ENCODE assay signal across 13 cellular contexts in the genomic region with DNA sequence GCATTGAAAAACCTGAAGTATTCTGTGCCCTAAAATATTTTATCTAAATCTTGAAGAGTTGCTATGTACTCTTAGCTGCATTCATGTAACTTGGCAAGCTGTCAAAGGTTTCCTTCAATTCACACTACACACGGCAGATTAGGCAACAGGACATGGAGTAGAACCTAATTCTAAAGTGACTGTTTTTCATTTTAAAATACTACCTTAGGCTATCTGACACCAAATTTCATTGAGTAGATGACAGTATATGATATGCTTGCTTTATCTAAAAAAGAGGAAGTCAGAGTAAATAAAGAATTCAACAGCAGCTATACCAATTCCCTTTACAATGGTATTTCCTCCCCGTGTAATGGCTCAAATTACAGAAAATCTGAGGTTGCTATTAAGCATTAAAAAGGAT. TPM values are rescaled to one million over a fixed set of nuclear protein-coding genes. Genes with fewer than 3 reads are reported as not detected.
DNase-seq lines count a peak whose midpoint lies in the region; ATAC-seq, FAIRE-seq and TF ChIP-seq lines count a peak whose summit lies in the region.
"Had no signal": no experiment of that assay in that cellular context is flagged by ENCODE, and none has a peak within 500 bp of the region (broad histone marks: within the 10 kb centered on the region; RNA-seq: fewer than 3 reads in every experiment).

No MANE protein-coding gene starts in this region.

- H3K4me3 Mint-ChIP-seq in osteocyte (ENCODE audit: unreplicated experiment): no peak overlapping the region
- no peak overlapping the region for H3K4me3 Mint-ChIP-seq in stimulated activated naive CD8-positive, alpha-beta T cell treated with anti-CD3 and anti-CD28 coated beads, Interleukin-15, amount 100 ng/mL, for 72 hours
- H3K4me3 Mint-ChIP-seq: natural killer cell; T-helper 2 cell treated with Interferon-gamma antibody and Interleukin-4, amounts not matched to agents 5 μg/mL and 100 μg/mL, for 36 hours had no signal

- CTCF ChIA-PET in HEK293 (lab: Yijun Ruan, JAX) (interaction anchor here (0.8 to 2.1 kb wide), 5 partner anchors 9 to 107 kb away, joined by 3 to 10 read pairs (median 3); partner anchors contain the start of gene SPR), endothelial cell of umbilical vein (lab: Charles Lee) (interaction anchor here (1.0 to 2.4 kb wide), 9 partner anchors 8 to 81 kb away, joined by 3 to 16 read pairs (median 5); no protein-coding TSS in a partner anchor)

- no peak overlapping the region for H3K9ac ChIP-seq in endothelial cell of umbilical vein (replicated peaks; ENCODE audit: extremely low read depth, insufficient read depth, low read length)

- no peaks in the 10 kb centered on the region for H3K27me3 ChIP-seq in endothelial cell of umbilical vein (ENCODE audit: control insufficient read depth in 2 of 2, insufficient read depth in 2 of 2, low read length in 2 of 2)

- H3K9me1 ChIP-seq in endothelial cell of umbilical vein (replicated peaks; ENCODE audit: control insufficient read depth, extremely low read depth, insufficient read depth, low read length): no peaks in the 10 kb centered on the region

- intact Hi-C loops in endothelial cell of umbilical vein (cut with micrococcal nuclease): loop anchor here (2.0 kb wide), 1 partner anchor 44 kb away; no protein-coding TSS in a partner anchor

- no peaks in the 10 kb centered on the region for H3K36me3 ChIP-seq in HEK293 (ENCODE audit: control insufficient read depth in 2 of 2, insufficient read depth in 1 of 2, low read length in 2 of 2)
- no peaks in the 10 kb centered on the region for H3K36me3 ChIP-seq in endothelial cell of umbilical vein (ENCODE audit: control insufficient read depth in 2 of 2, extremely low read depth in 1 of 2, insufficient read depth in 2 of 2, low read length in 2 of 2)

- TF ChIP-seq POLR2A in endothelial cell of umbilical vein (IDR thresholded peaks at IDR 0.05; ENCODE audit: low read depth, low read length): no peak

- no peak for ATAC-seq in HG03108 (IDR thresholded peaks at IDR 0.05; ENCODE audit: unreplicated experiment)
- ATAC-seq in stimulated activated naive CD8-positive, alpha-beta T cell treated with anti-CD3 and anti-CD28 coated beads, Interleukin-15, amount 100 ng/mL, for 72 hours: no peak
- ATAC-seq: natural killer cell had no signal

- FAIRE-seq in endothelial cell of umbilical vein (lab: Jason Lieb, UNC): peak; percentile 62

- H3K4me1 ChIP-seq in HEK293 (ENCODE audit: control insufficient read depth, insufficient read depth, low read length) (peaks cover 13% of the 10 kb centered on the region), endothelial cell of umbilical vein (ENCODE audit: control insufficient read depth, extremely low read depth, insufficient read depth, low read length) (peaks cover 38% of the 10 kb centered on the region)

- H3K4me1 Mint-ChIP-seq in osteocyte (ENCODE audit: unreplicated experiment): peaks cover 17% of the 10 kb centered on the region
- H3K4me1 Mint-ChIP-seq in stimulated activated naive CD8-positive, alpha-beta T cell treated with anti-CD3 and anti-CD28 coated beads, Interleukin-15, amount 100 ng/mL, for 72 hours: no peaks in the 10 kb centered on the region
- H3K4me1 Mint-ChIP-seq: natural killer cell had no signal

- no peaks in the 10 kb centered on the region for H3K9me3 ChIP-seq in HEK293 (ENCODE audit: control insufficient read depth, insufficient read depth, low read depth, low read length)
- H3K9me3 ChIP-seq in endothelial cell of umbilical vein (replicated peaks; ENCODE audit: control insufficient read depth, insufficient read depth, low read length): no peaks in the 10 kb centered on the region

- H3K79me2 ChIP-seq in endothelial cell of umbilical vein (ENCODE audit: control insufficient read depth, insufficient read depth, low read length): no peaks in the 10 kb centered on the region

- BruUV-seq in endothelial cell of umbilical vein (replicated peaks; lab: Mats Ljungman, UMichigan): no TSS peak

- POLR2A ChIA-PET in HEK293 (lab: Yijun Ruan, JAX) (no interaction called here), endothelial cell of umbilical vein (lab: Charles Lee) (no interaction called here)

- no peaks in the 10 kb centered on the region for H3K27me3 Mint-ChIP-seq in osteocyte (ENCODE audit: unreplicated experiment)
- H3K27me3 Mint-ChIP-seq in stimulated activated naive CD8-positive, alpha-beta T cell treated with anti-CD3 and anti-CD28 coated beads, Interleukin-15, amount 100 ng/mL, for 72 hours: no peaks in the 10 kb centered on the region

- peak; percentile 14 for DNase-seq in NCI-H446 treated with DMSO at 0.1 percent for 48 hours (lab: John Stamatoyannopoulos, UW)
- peak; percentile 84 for DNase-seq in endothelial cell of umbilical vein (ENCODE audit: low read depth, low spot score)
- no peak for DNase-seq in osteocyte (ENCODE audit: extremely low spot score, unreplicated experiment)
- DNase-seq in NCI-H510A (lab: John Stamatoyannopoulos, UW): no peak
- DNase-seq in stimulated activated naive CD8-positive, alpha-beta T cell treated with anti-CD3 and anti-CD28 coated beads, Interleukin-15, amount 100 ng/mL, for 72 hours: no peak
- DNase-seq: activated T-cell treated with anti-CD3 and anti-CD28 coated beads for 4 hours, DMS153, natural killer cell, NCI-H774 had no signal

- no peaks in the 10 kb centered on the region for H4K20me1 ChIP-seq in endothelial cell of umbilical vein (replicated peaks; ENCODE audit: control insufficient read depth, extremely low read depth, insufficient read depth, low read length)

- H3K4me3 ChIP-seq in HEK293 (ENCODE audit: low read depth, low read length) (no peak overlapping the region), endothelial cell of umbilical vein (replicated peaks in 1 of 3; ENCODE audit: insufficient read depth in 1 of 3, low read depth in 1 of 3, low read length in 3 of 3) (no peak overlapping the region)
- H3K4me3 ChIP-seq: coronary artery had no signal

- no peak for TF ChIP-seq CTCF in HEK293 (tag by site-specific recombination; IDR thresholded peaks at IDR 0.05)
- TF ChIP-seq CTCF in endothelial cell of umbilical vein (IDR thresholded peaks at IDR 0.05; ENCODE audit: extremely low read depth in 1 of 2, insufficient read depth in 1 of 2, low read depth in 1 of 2, low read length in 2 of 2): no peak
- TF ChIP-seq CTCF in osteocyte (IDR thresholded peaks at IDR 0.05): no peak

- H3K27ac ChIP-seq in HEK293 (ENCODE audit: extremely low read depth, low read depth, low read length): no peak overlapping the region
- peak overlapping the region; percentile 5 for H3K27ac ChIP-seq in endothelial cell of umbilical vein (ENCODE audit: insufficient read depth, low read depth, low read length)
- H3K27ac ChIP-seq: coronary artery had no signal

- H3K36me3 Mint-ChIP-seq in osteocyte (ENCODE audit: unreplicated experiment): peaks cover 14% of the 10 kb centered on the region
- H3K36me3 Mint-ChIP-seq: natural killer cell had no signal

- H3K27ac Mint-ChIP-seq in osteocyte (ENCODE audit: unreplicated experiment): peak overlapping the region; percentile 0
- H3K27ac Mint-ChIP-seq in stimulated activated naive CD8-positive, alpha-beta T cell treated with anti-CD3 and anti-CD28 coated beads, Interleukin-15, amount 100 ng/mL, for 72 hours: no peak overlapping the region
- H3K27ac Mint-ChIP-seq: natural killer cell; T-helper 2 cell treated with Interferon-gamma antibody and Interleukin-4, amounts not matched to agents 5 μg/mL and 100 μg/mL, for 36 hours had no signal

- dilution Hi-C loops in endothelial cell of umbilical vein (cut with MboI; ENCODE audit: extremely low pct_ligation_motif_present, low sequenced_read_pairs): no loop called here

- H2AFZ ChIP-seq in endothelial cell of umbilical vein (ENCODE audit: low read depth, low read length): no peak overlapping the region

- H3K9me3 Mint-ChIP-seq in osteocyte (ENCODE audit: unreplicated experiment): peaks cover 16% of the 10 kb centered on the region
- H3K9me3 Mint-ChIP-seq in stimulated activated naive CD8-positive, alpha-beta T cell treated with anti-CD3 and anti-CD28 coated beads, Interleukin-15, amount 100 ng/mL, for 72 hours: no peaks in the 10 kb centered on the region
- H3K9me3 Mint-ChIP-seq: natural killer cell; T-helper 2 cell treated with Interferon-gamma antibody and Interleukin-4, amounts not matched to agents 5 μg/mL and 100 μg/mL, for 36 hours had no signal

- H3K4me2 ChIP-seq in endothelial cell of umbilical vein (ENCODE audit: insufficient read depth, low read length): peak overlapping the region; percentile 78

TF ChIP-seq in endothelial cell of umbilical vein, 7 proteins besides CTCF, POLR2A, EP300 and RAD21:
- TF ChIP-seq MYC (IDR thresholded peaks at IDR 0.05; ENCODE audit: low read depth, low read length): no peak
- TF ChIP-seq GATA2 (IDR thresholded peaks at IDR 0.05; ENCODE audit: insufficient read depth, insufficient read length, low read depth, low read length): peak; percentile 10
- TF ChIP-seq EZH2 (IDR thresholded peaks at IDR 0.05; ENCODE audit: borderline replicate concordance, low read depth, low read length, severe bottlenecking): no peak

RNA-seq across cellular contexts. Expression of gene EXOC6B, which starts 45.4 kb away (rescaled TPM):
- total RNA-seq in endothelial cell of umbilical vein (23.6 and 34.8 TPM in 2 replicates), osteocyte (31.2 and 33.8 TPM in 2 replicates)
- 9.0 and 10.8 TPM in 2 replicates for polyA plus RNA-seq in endothelial cell of umbilical vein
- 8.9 and 9.1 TPM in 2 replicates for polyA plus RNA-seq in endothelial cell of umbilical vein (2011; cell fraction: cytosol; rRNA removed)
- 17.6 and 18.4 TPM in 2 replicates for polyA plus RNA-seq in endothelial cell of umbilical vein (2011; cell fraction: nucleus; rRNA removed)
- 17.8 and 19.3 TPM in 2 replicates for polyA plus RNA-seq in endothelial cell of umbilical vein (2012)
- 33.5 and 36.4 TPM in 2 replicates for polyA minus RNA-seq in endothelial cell of umbilical vein
- polyA minus RNA-seq in endothelial cell of umbilical vein (2011; cell fraction: cytosol; rRNA and poly(A)+ RNA removed): 15.7 TPM
- polyA minus RNA-seq in endothelial cell of umbilical vein (2011; cell fraction: nucleus; rRNA and poly(A)+ RNA removed): 44.0 and 54.7 TPM in 2 replicates

Comparison
In these comparisons a context has a peak if more than half of its experiments do, and no peak if none do; other contexts are left out.
1. DNase-seq: peak in NCI-H446 treated with DMSO at 0.1 percent for 48 hours (single experiment) and endothelial cell of umbilical vein (single experiment); none in osteocyte (single experiment), NCI-H510A (single experiment) and stimulated activated naive CD8-positive, alpha-beta T cell treated with anti-CD3 and anti-CD28 coated beads, Interleukin-15, amount 100 ng/mL, for 72 hours (0 of 2).